8 cellular contexts compared by ENCODE assay signal in the genomic region with DNA sequence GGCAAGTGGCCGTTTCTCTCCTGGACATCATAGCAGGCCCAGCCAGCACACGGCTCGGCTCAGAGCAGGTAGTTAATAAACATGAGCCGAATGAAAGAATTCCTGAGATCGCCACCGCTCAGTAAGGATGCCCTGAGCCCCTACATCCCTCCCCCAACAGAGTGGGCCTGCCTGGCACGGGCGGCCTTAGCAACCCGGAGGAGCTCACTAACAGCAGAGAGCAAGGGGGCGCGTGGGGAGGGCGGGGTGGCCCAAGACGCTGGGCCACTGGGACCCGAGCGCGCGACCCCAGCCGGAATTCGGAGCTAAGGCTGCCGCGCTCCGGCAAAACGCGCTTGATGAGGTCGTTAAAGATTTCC. TPM values are rescaled to one million over a fixed set of nuclear protein-coding genes. Genes with fewer than 3 reads are reported as not detected.
A peak's percentile ranks its signal among the peaks of the same experiment; 100 is the strongest.
DNase-seq lines count a peak whose midpoint lies in the region; TF ChIP-seq lines count a peak whose summit lies in the region.

No MANE protein-coding gene starts in this region.

- peak overlapping the region in 2 of 3 donors; percentile 35 to 63 for H3K27ac ChIP-seq in thyroid gland

- H3K9me3 ChIP-seq in thyroid gland, result no peaks in the 10 kb centered on the region

- TF ChIP-seq CTCF in MCF 10A (IDR thresholded peaks at IDR 0.05; ENCODE audit: unreplicated experiment) (no peak), thyroid gland (IDR thresholded peaks at IDR 0.05) (no peak)

- H3K36me3 ChIP-seq in thyroid gland, result no peaks in the 10 kb centered on the region

- peak overlapping the region; percentile 12 to 50 (median 24) for H3K4me3 ChIP-seq in thyroid gland (replicated peaks in 1 of 3)

- POLR2A ChIA-PET in MCF 10A (lab: Yijun Ruan, JAX), result interaction anchor here (0.7 to 2.3 kb wide), 15 partner anchors 9 to 318 kb away, joined by 3 to 24 read pairs (median 3); no protein-coding TSS in a partner anchor

- BruUV-seq in MCF 10A (replicated peaks; lab: Mats Ljungman, UMichigan), result no TSS peak

- H3K27me3 Mint-ChIP-seq in MCF 10A (ENCODE audit: insufficient read depth, unreplicated experiment), result no peaks in the 10 kb centered on the region

- H3K4me3 Mint-ChIP-seq in MCF 10A (ENCODE audit: unreplicated experiment), result peak overlapping the region; percentile 90

- no peaks in the 10 kb centered on the region for H3K9me3 Mint-ChIP-seq in MCF 10A (ENCODE audit: unreplicated experiment)

- H3K27me3 ChIP-seq in thyroid gland, result no peaks in the 10 kb centered on the region

- H3K4me1 ChIP-seq in thyroid gland, result peaks cover 8 to 10% of the 10 kb centered on the region in 2 donors

- TF ChIP-seq POLR2A in thyroid gland (IDR thresholded peaks at IDR 0.05), result no peak

- H3K27ac Mint-ChIP-seq in MCF 10A (ENCODE audit: low read depth, unreplicated experiment), result peak overlapping the region; percentile 95

- DNase-seq in NCI-H748 (lab: John Stamatoyannopoulos, UW; ENCODE audit: unreplicated experiment) (peak; percentile 61), NCI-H748 treated with DMSO at 0.1 percent for 48 hours (lab: John Stamatoyannopoulos, UW) (no peak), MCF 10A (ENCODE audit: unreplicated experiment) (no peak), left kidney (ENCODE audit: low read depth, low spot score) (peak; percentile 78), thyroid gland (peak; percentile 14 to 32), activated gamma-delta T cell treated with Interleukin-2 at 50 U/mL for 16 hours (no peak), SIG-M5 (lab: John Stamatoyannopoulos, UW) (no peak), superior temporal gyrus (ENCODE audit: extremely low spot score) (no peak)

- peaks cover 29% of the 10 kb centered on the region for H3K4me1 Mint-ChIP-seq in MCF 10A (ENCODE audit: insufficient read depth, unreplicated experiment)

- CTCF ChIA-PET in MCF 10A (lab: Yijun Ruan, JAX), result interaction anchor here (1.0 to 1.6 kb wide), 3 partner anchors 43 to 326 kb away, joined by 4 to 11 read pairs (median 8); no protein-coding TSS in a partner anchor

- no peaks in the 10 kb centered on the region for H3K36me3 Mint-ChIP-seq in MCF 10A (ENCODE audit: insufficient read depth, unreplicated experiment)

- intact Hi-C loops in MCF 10A (cut with micrococcal nuclease), result loop anchor here (2.0 kb wide), 1 partner anchor 156 kb away; the partner anchor contains the start of gene SHTN1
- intact Hi-C loops in thyroid gland (cut with DNase I), result no loop called here

- 1 to 2% methylated on average over 9 to 20 of the region's 25 CpGs for WGBS in thyroid gland, 2 donors

RNA-seq across cellular contexts. Expression of gene ENO4, which starts 0.4 kb away (rescaled TPM):
- total RNA-seq in MCF 10A (2022) (0.15 TPM in 1 of 2 replicates, not detected in the other), thyroid gland (1 to 10 TPM in 3 of 4 donors, under 1 TPM in 1; 0.44 to 1.8 (median 1.2) TPM)

Comparison
In these comparisons a context has a peak if more than half of its experiments do, and no peak if none do; other contexts are left out.
1. DNase-seq: peak in NCI-H748 (single experiment), left kidney (single experiment) and thyroid gland (2 of 2); none in NCI-H748 treated with DMSO at 0.1 percent for 48 hours (single experiment), MCF 10A (single experiment), activated gamma-delta T cell treated with Interleukin-2 at 50 U/mL for 16 hours (single experiment), SIG-M5 (single experiment) and superior temporal gyrus (single experiment).